In genomic region chr3:14649466-14649865, GRCh38 we compare ENCODE assay signal across 20 cellular contexts. TPM values are rescaled to one million over a fixed set of nuclear protein-coding genes. Genes with fewer than 3 reads are reported as not detected.
DNase-seq lines count a peak whose midpoint lies in the region; ATAC-seq and TF ChIP-seq lines count a peak whose summit lies in the region.
"Had no signal": no experiment of that assay in that cellular context is flagged by ENCODE, and none has a peak within 500 bp of the region (broad histone marks: within the 10 kb centered on the region; RNA-seq: fewer than 3 reads in every experiment).

No MANE protein-coding gene starts in this region.

- intact Hi-C loops in left ventricle myocardium inferior (cut with micrococcal nuclease) (no loop called here), left ventricle myocardium superior (cut with micrococcal nuclease) (no loop called here), Calu3 (cut with micrococcal nuclease; ENCODE audit: unreplicated experiment) (loop anchor here (10.0 kb wide), 1 partner anchor 135 kb away; no protein-coding TSS in a partner anchor), A673 (cut with micrococcal nuclease; ENCODE audit: unreplicated experiment) (no loop called here)

- ATAC-seq in left ventricle myocardium superior, result no peak
- ATAC-seq in HG02678 (IDR thresholded peaks at IDR 0.05; ENCODE audit: unreplicated experiment), result no peak
- ATAC-seq: K562 had no signal

- H3K36me3 Mint-ChIP-seq in Calu3 (ENCODE audit: insufficient read depth, unreplicated experiment) (peaks cover 25% of the 10 kb centered on the region), immature natural killer cell (no peaks in the 10 kb centered on the region), progenitor cell of endocrine pancreas (ENCODE audit: insufficient read depth) (no peaks in the 10 kb centered on the region)

- H3K27me3 ChIP-seq in left ventricle myocardium inferior (ENCODE audit: low read depth) (no peaks in the 10 kb centered on the region), A673 (replicated peaks; ENCODE audit: insufficient read depth, low read depth, low read length, poor library complexity) (peaks cover 18% of the 10 kb centered on the region)

- no peaks in the 10 kb centered on the region for H3K27me3 Mint-ChIP-seq in Calu3 (ENCODE audit: unreplicated experiment)
- H3K27me3 Mint-ChIP-seq in immature natural killer cell (ENCODE audit: low read depth in 3 of 3), result peaks cover 4 to 12% (median 11%) of the 10 kb centered on the region in 3 donors
- H3K27me3 Mint-ChIP-seq in progenitor cell of endocrine pancreas, result peaks cover 4% of the 10 kb centered on the region

- CTCF ChIA-PET in Calu3 (lab: Charles Lee), result no interaction called here
- CTCF ChIA-PET in A673 (lab: Charles Lee), result no interaction called here

- H3K4me1 ChIP-seq in left ventricle myocardium inferior, result peaks cover 64% of the 10 kb centered on the region
- peaks cover 15% of the 10 kb centered on the region for H3K4me1 ChIP-seq in A673 (ENCODE audit: insufficient read depth, low read length, poor library complexity, severe bottlenecking)

- H3K4me3 ChIP-seq in left ventricle myocardium inferior (no peak overlapping the region), A673 (ENCODE audit: low read depth, low read length, poor library complexity, severe bottlenecking) (no peak overlapping the region)
- H3K4me3 ChIP-seq: K562, SK-N-MC had no signal

- H3K9me3 ChIP-seq in left ventricle myocardium inferior (replicated peaks), result no peaks in the 10 kb centered on the region
- no peaks in the 10 kb centered on the region for H3K9me3 ChIP-seq in A673 (ENCODE audit: low read depth, low read length, poor library complexity, severe bottlenecking)

- BruUV-seq in Calu3 (replicated peaks; lab: Mats Ljungman, UMichigan) (no TSS peak), A673 (replicated peaks; lab: Mats Ljungman, UMichigan) (no TSS peak)

- H3K27ac Mint-ChIP-seq in Calu3 (ENCODE audit: unreplicated experiment) (no peak overlapping the region), immature natural killer cell (peak overlapping the region in 1 of 6 donors; percentile 40), progenitor cell of endocrine pancreas (peak overlapping the region; percentile 79)

- POLR2A ChIA-PET in A673 (lab: Charles Lee; ENCODE audit: low non-redundant PET), result no interaction called here

- peaks cover 2% of the 10 kb centered on the region for H3K36me3 ChIP-seq in left ventricle myocardium inferior
- peaks cover 2% of the 10 kb centered on the region for H3K36me3 ChIP-seq in A673 (ENCODE audit: insufficient read depth, low read length, poor library complexity, severe bottlenecking)

- H3K27ac ChIP-seq in left ventricle myocardium inferior (replicated peaks) (peak overlapping the region; percentile 78), A673 (ENCODE audit: low read depth, low read length, poor library complexity, severe bottlenecking) (no peak overlapping the region)
- H3K27ac ChIP-seq: C4-2B, SK-N-MC had no signal

- DNase-seq in left ventricle myocardium inferior (no peak), left ventricle myocardium superior (no peak), Calu3 (no peak), immature natural killer cell (no peak), progenitor cell of endocrine pancreas (ENCODE audit: low spot score, unreplicated experiment) (no peak), A673 (ENCODE audit: low spot score) (no peak), T-helper 9 cell (no peak)
- DNase-seq: AML-193, DMS 273 treated with DMSO at 0.1 percent for 48 hours, NCI-H1105 treated with DMSO at 0.1 percent for 48 hours, NCI-H1694, NCI-H2227 treated with DMSO at 0.1 percent for 48 hours, NCI-H524, NCI-H82, SHP77 had no signal

- no peaks in the 10 kb centered on the region for H3K9me3 Mint-ChIP-seq in Calu3 (ENCODE audit: low read depth, unreplicated experiment)
- H3K9me3 Mint-ChIP-seq in immature natural killer cell, result no peaks in the 10 kb centered on the region
- peaks cover 3% of the 10 kb centered on the region for H3K9me3 Mint-ChIP-seq in progenitor cell of endocrine pancreas (ENCODE audit: low read depth)

- peak overlapping the region; percentile 93 for H3K4me3 Mint-ChIP-seq in Calu3 (ENCODE audit: low read depth, unreplicated experiment)
- H3K4me3 Mint-ChIP-seq in immature natural killer cell, result peak overlapping the region in 4 of 5 donors; percentile 12 to 91 (median 29)
- H3K4me3 Mint-ChIP-seq in progenitor cell of endocrine pancreas (ENCODE audit: low read depth), result no peak overlapping the region

- TF ChIP-seq CTCF in left ventricle myocardium inferior (IDR thresholded peaks at IDR 0.05; ENCODE audit: borderline replicate concordance) (no peak), Calu3 (IDR thresholded peaks at IDR 0.05; ENCODE audit: unreplicated experiment) (no peak), progenitor cell of endocrine pancreas (IDR thresholded peaks at IDR 0.05; ENCODE audit: unreplicated experiment) (no peak), A673 (conservative IDR thresholded peaks at IDR 0.05; ENCODE audit: low read depth, low read length) (no peak)

- peaks cover 26% of the 10 kb centered on the region for H3K4me1 Mint-ChIP-seq in Calu3 (ENCODE audit: low read depth, unreplicated experiment)
- H3K4me1 Mint-ChIP-seq in immature natural killer cell, result peaks cover 52 to 66% of the 10 kb centered on the region in 2 donors
- peaks cover 41% of the 10 kb centered on the region for H3K4me1 Mint-ChIP-seq in progenitor cell of endocrine pancreas (ENCODE audit: low read depth)

RNA-seq across cellular contexts. Expression of gene CCDC174, which starts 2.1 kb away (rescaled TPM):
- 11.9 TPM for total RNA-seq in left ventricle myocardium inferior
- 10.7 TPM for total RNA-seq in left ventricle myocardium superior
- 17.9 and 21.1 TPM in 2 replicates for total RNA-seq in Calu3 (2022)
- 10 to 100 TPM; 12.2 to 29.4 (median 14.0) TPM for polyA plus RNA-seq in immature natural killer cell
- total RNA-seq in progenitor cell of endocrine pancreas, result 25.7 and 25.8 TPM in 2 replicates
- total RNA-seq in A673 (2021), result 19.0 and 19.8 TPM in 2 replicates

RNA-seq across cellular contexts. Expression of gene C3orf20, which starts 25.5 kb away (rescaled TPM):
- total RNA-seq in left ventricle myocardium inferior, result not detected
- not detected for total RNA-seq in left ventricle myocardium superior
- 0.28 and 0.39 TPM in 2 replicates for total RNA-seq in Calu3 (2022)
- not detected for polyA plus RNA-seq in immature natural killer cell
- 0.13 and 0.19 TPM in 2 replicates for total RNA-seq in progenitor cell of endocrine pancreas
- total RNA-seq in A673 (2021), result 0.17 and 0.28 TPM in 2 replicates
- total RNA-seq: H4 had no signal
- polyA plus RNA-seq: K562 had no signal
